ENCODE assay signal across 14 cellular contexts in the genomic region with DNA sequence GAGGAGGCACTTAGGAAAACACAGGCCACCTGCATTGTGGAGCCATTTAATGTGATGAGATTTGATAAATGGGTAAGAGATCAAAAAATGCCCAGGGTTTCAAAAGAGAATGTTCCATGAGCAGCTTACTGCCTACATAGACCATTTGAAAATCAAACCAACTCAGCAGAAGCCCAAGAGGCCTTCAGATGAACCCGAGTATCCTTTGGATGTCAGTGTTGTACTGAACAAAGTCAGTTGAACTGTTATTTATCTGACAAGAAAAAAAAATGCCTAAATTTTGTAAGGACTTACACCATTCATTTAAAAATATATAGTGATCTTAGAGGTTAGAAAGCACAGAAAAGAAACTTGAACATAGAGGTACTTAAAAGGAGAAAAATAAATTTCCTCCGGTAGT.
DNase-seq lines count a peak whose midpoint lies in the region; ATAC-seq and TF ChIP-seq lines count a peak whose summit lies in the region.
"Had no signal": no experiment of that assay in that cellular context is flagged by ENCODE, and none has a peak within 500 bp of the region (broad histone marks: within the 10 kb centered on the region; RNA-seq: fewer than 3 reads in every experiment).

No MANE protein-coding gene starts in this region.

- no peak overlapping the region; a peak in 1 of 20 replicates for H3K4me3 ChIP-seq in BLaER1 treated with 17β-estradiol and CSF1 and Interleukin-3, amounts not matched to agents 10 nM and 100 nM
- H3K4me3 ChIP-seq in HUES64 (ENCODE audit: low read length) (0 out of 2 replicates have a peak overlapping the region, but pooled peaks have one; percentile 82), iPS-20b (ENCODE audit: low read length) (peak overlapping the region; percentile 96; the same call in 1 of the 2 replicates), spleen (no peak overlapping the region), mucosa of descending colon (no peak overlapping the region)

- H4K20me1 ChIP-seq in BLaER1 treated with 17β-estradiol and CSF1 and Interleukin-3, amounts not matched to agents 10 nM and 100 nM, result no peaks in the 10 kb centered on the region

- peak overlapping the region in 10 of 11 experiments; percentile 65 to 94 (median 84); a peak in 13 of 22 replicates for H3K4me2 ChIP-seq in BLaER1 treated with 17β-estradiol and CSF1 and Interleukin-3, amounts not matched to agents 10 nM and 100 nM

- WGBS in HUES64, result 100% methylated on average over 2 of the region's 2 CpGs
- WGBS in spleen, 5 donors, result 89 to 100% (median 95%) methylated on average over 2 of the region's 2 CpGs

- H3K36me3 ChIP-seq in BLaER1 treated with 17β-estradiol and CSF1 and Interleukin-3, amounts not matched to agents 10 nM and 100 nM, result no peaks in the 10 kb centered on the region
- H3K36me3 ChIP-seq in HUES64 (ENCODE audit: insufficient read depth, low read length) (no peaks in the 10 kb centered on the region), iPS-20b (ENCODE audit: insufficient read depth, low read depth, low read length) (peaks cover 4% of the 10 kb centered on the region; the same call in 1 of the 2 replicates), spleen (no peaks in the 10 kb centered on the region), mucosa of descending colon (ENCODE audit: low read depth) (no peaks in the 10 kb centered on the region)

- intact Hi-C loops in spleen (cut with DNase I; ENCODE audit: low total_unique reads) (no loop called here), mucosa of descending colon (cut with DNase I, micrococcal nuclease) (no loop called here)

- DNase-seq in SW480 (ENCODE audit: low spot score), result peak; percentile 14
- DNase-seq in NCI-H774 (lab: John Stamatoyannopoulos, UW), result no peak
- DNase-seq in NCI-H82 (lab: John Stamatoyannopoulos, UW), result no peak
- DNase-seq in spleen, result no peak
- no peak for DNase-seq in mucosa of descending colon
- DNase-seq: activated CD4-positive, alpha-beta T cell treated with anti-CD3 and anti-CD28 coated beads for 4 hours; anterior cingulate cortex; left cardiac atrium; naive B cell; NCI-H146; T-helper 1 cell had no signal

- H3K9me3 ChIP-seq in BLaER1 treated with 17β-estradiol and CSF1 and Interleukin-3, amounts not matched to agents 10 nM and 100 nM (replicated peaks in 1 of 11), result peaks cover 0 to 6% (median 2%) of the 10 kb centered on the region in 11 experiments; a peak in 7 of 22 replicates
- no peaks in the 10 kb centered on the region for H3K9me3 ChIP-seq in HUES64 (ENCODE audit: insufficient read depth, low read depth, low read length)
- no peaks in the 10 kb centered on the region for H3K9me3 ChIP-seq in iPS-20b (ENCODE audit: insufficient read depth, low read depth, low read length)
- peaks cover 0 to under 1% (median 0%) of the 10 kb centered on the region in 8 donors for H3K9me3 ChIP-seq in spleen
- no peaks in the 10 kb centered on the region for H3K9me3 ChIP-seq in mucosa of descending colon

- no peak overlapping the region for H3K9ac ChIP-seq in BLaER1 treated with 17β-estradiol and CSF1 and Interleukin-3, amounts not matched to agents 10 nM and 100 nM
- H3K9ac ChIP-seq in HUES64 (ENCODE audit: low read depth, low read length) (no peak overlapping the region), iPS-20b (ENCODE audit: low read depth, low read length) (no peak overlapping the region)

- H3K27ac ChIP-seq in BLaER1 treated with 17β-estradiol and CSF1 and Interleukin-3, amounts not matched to agents 10 nM and 100 nM, result 0 out of 22 replicates have a peak overlapping the region, but pooled peaks of 1 of the 11 experiments have one; percentile 90
- H3K27ac ChIP-seq in HUES64 (ENCODE audit: low read depth, low read length) (no peak overlapping the region), iPS-20b (ENCODE audit: low read length) (no peak overlapping the region), spleen (no peak overlapping the region)

- ATAC-seq in mucosa of descending colon, result no peak
- ATAC-seq: left cardiac atrium had no signal

- no peaks in the 10 kb centered on the region for H3K27me3 ChIP-seq in BLaER1 treated with 17β-estradiol and CSF1 and Interleukin-3, amounts not matched to agents 10 nM and 100 nM
- H3K27me3 ChIP-seq in HUES64 (ENCODE audit: insufficient read depth, low read length) (no peaks in the 10 kb centered on the region), iPS-20b (ENCODE audit: insufficient read depth, low read length) (no peaks in the 10 kb centered on the region), spleen (replicated peaks in 1 of 7) (no peaks in the 10 kb centered on the region)

- TF ChIP-seq POLR2A in spleen (IDR thresholded peaks at IDR 0.05), result no peak

- no peak for TF ChIP-seq CTCF in spleen (IDR thresholded peaks at IDR 0.05 in 8 of 11, conservative IDR thresholded peaks at IDR 0.05 in 3 of 11)
- no peak for TF ChIP-seq CTCF in mucosa of descending colon (IDR thresholded peaks at IDR 0.05)

- H3K4me1 ChIP-seq in BLaER1 treated with 17β-estradiol and CSF1 and Interleukin-3, amounts not matched to agents 10 nM and 100 nM, result peaks cover 11 to 23% (median 17%) of the 10 kb centered on the region in 10 experiments; a peak in 18 of 20 replicates
- H3K4me1 ChIP-seq in HUES64 (ENCODE audit: insufficient read depth, low read length), result peaks cover 5% of the 10 kb centered on the region; the same call in 1 of the 2 replicates
- peaks cover 6% of the 10 kb centered on the region; the same call in 1 of the 2 replicates for H3K4me1 ChIP-seq in iPS-20b (ENCODE audit: insufficient read depth, low read length)
- H3K4me1 ChIP-seq in spleen, result peaks cover 5 to 23% (median 20%) of the 10 kb centered on the region in 6 donors
- peaks cover 2% of the 10 kb centered on the region for H3K4me1 ChIP-seq in mucosa of descending colon (ENCODE audit: low read depth)

Comparison
In these comparisons a context has a peak if more than half of its experiments do, and no peak if none do; other contexts are left out.
1. H3K4me3 ChIP-seq: peak in HUES64 (single experiment) and iPS-20b (single experiment); none in BLaER1 treated with 17β-estradiol and CSF1 and Interleukin-3, amounts not matched to agents 10 nM and 100 nM (0 of 10), spleen (0 of 8) and mucosa of descending colon (single experiment).